In genomic region chr6:42217523-42218367, GRCh38 we compare ENCODE assay signal across 8 cellular contexts. TPM values are rescaled to one million over a fixed set of nuclear protein-coding genes. Genes with fewer than 3 reads are reported as not detected.
DNase-seq lines count a peak whose midpoint lies in the region; TF ChIP-seq lines count a peak whose summit lies in the region.

MRPS10 (minus strand) TSS chr6:42217861; CDS start chr6:42217849, 12 bp downstream.

- H3K4me3 ChIP-seq in HAP-1 (peak within 1 kb of the TSS; percentile 75), MM.1S (ENCODE audit: low read length) (peak within 1 kb of the TSS; percentile 89), fibroblast of villous mesenchyme (ENCODE audit: low read depth, low read length) (peak within 1 kb of the TSS; percentile 89), neural cell (ENCODE audit: low read length) (peak within 1 kb of the TSS; percentile 89), stomach (peak within 1 kb of the TSS; percentile 55 to 89 (median 82))

- TF ChIP-seq RAD21 in neural cell (conservative IDR thresholded peaks at IDR 0.05): peak; percentile 33

- peaks cover 6% of the 10 kb centered on the region; the same call in 1 of the 2 replicates for H3K36me3 ChIP-seq in ES-I3 (ENCODE audit: insufficient read depth, low read length)
- H3K36me3 ChIP-seq in HAP-1 (replicated peaks): peaks cover 15% of the 10 kb centered on the region
- no peaks in the 10 kb centered on the region for H3K36me3 ChIP-seq in MM.1S (replicated peaks; ENCODE audit: insufficient read depth, low read length)
- no peaks in the 10 kb centered on the region for H3K36me3 ChIP-seq in neural cell (ENCODE audit: insufficient read depth, low read length)
- H3K36me3 ChIP-seq in stomach: peaks cover 10 to 15% (median 14%) of the 10 kb centered on the region in 4 donors

- no peak for TF ChIP-seq POLR2A in stomach (IDR thresholded peaks at IDR 0.05)

- 9 to 10% (median 10%) methylated on average over 29 of the region's 29 CpGs for WGBS in stomach, 5 donors

- H3K27ac ChIP-seq in MM.1S (ENCODE audit: low read length): no peak within 1 kb of the TSS; the same call in 1 of the 2 replicates
- peak within 1 kb of the TSS; percentile 61 for H3K27ac ChIP-seq in neural cell (ENCODE audit: low read length)
- H3K27ac ChIP-seq in stomach: peak within 1 kb of the TSS; percentile 79 to 88 (median 84)

- H3K9me3 ChIP-seq in ES-I3 (ENCODE audit: control insufficient read depth, insufficient read depth, low read length): no peaks in the 10 kb centered on the region
- H3K9me3 ChIP-seq in HAP-1: no peaks in the 10 kb centered on the region
- H3K9me3 ChIP-seq in MM.1S (replicated peaks; ENCODE audit: insufficient read depth, low read length): no peaks in the 10 kb centered on the region
- no peaks in the 10 kb centered on the region for H3K9me3 ChIP-seq in neural cell (ENCODE audit: low read length)
- no peaks in the 10 kb centered on the region for H3K9me3 ChIP-seq in stomach

- no peaks in the 10 kb centered on the region for H3F3A ChIP-seq in MM.1S (ENCODE audit: insufficient read depth, low read length)
- H3F3A ChIP-seq in neural cell (ENCODE audit: insufficient read depth, low read length, poor library complexity, severe bottlenecking): peaks cover 4% of the 10 kb centered on the region

- H3K79me2 ChIP-seq in MM.1S (ENCODE audit: low read length) (peaks cover 39% of the 10 kb centered on the region), neural cell (replicated peaks; ENCODE audit: insufficient read depth, low read length) (peaks cover 10% of the 10 kb centered on the region)

- peak; percentile 22 for TF ChIP-seq EP300 in neural cell (conservative IDR thresholded peaks at IDR 0.05; ENCODE audit: poor library complexity, severe bottlenecking)
- TF ChIP-seq EP300 in stomach (IDR thresholded peaks at IDR 0.05): no peak

- H3K9me2 ChIP-seq in MM.1S (replicated peaks; ENCODE audit: insufficient read depth, low read length) (no peaks in the 10 kb centered on the region), neural cell (ENCODE audit: insufficient read depth, low read length) (no peaks in the 10 kb centered on the region)

- in situ Hi-C loops in HAP-1 (cut with MboI; ENCODE audit: low sequenced_read_pairs): loop anchor here (5.0 to 25.0 kb wide), 2 partner anchors 140 to 670 kb away; partner anchors contain the start of gene RPL7L1

- H3K4me1 ChIP-seq in ES-I3 (ENCODE audit: insufficient read depth, low read length) (no peaks in the 10 kb centered on the region; the same call in 1 of the 2 replicates), HAP-1 (peaks cover 5% of the 10 kb centered on the region; the same call in 1 of the 2 replicates), MM.1S (ENCODE audit: low read length) (peaks cover 6% of the 10 kb centered on the region), stomach (peaks cover 9 to 34% (median 27%) of the 10 kb centered on the region in 4 donors)

- no peaks in the 10 kb centered on the region for H3K27me3 ChIP-seq in HAP-1 (ENCODE audit: low read depth)
- H3K27me3 ChIP-seq in MM.1S (replicated peaks; ENCODE audit: insufficient read depth, low read length): no peaks in the 10 kb centered on the region
- H3K27me3 ChIP-seq in neural cell (ENCODE audit: insufficient read depth, low read depth, low read length): no peaks in the 10 kb centered on the region
- H3K27me3 ChIP-seq in stomach: no peaks in the 10 kb centered on the region

- TF ChIP-seq CTCF in MM.1S (IDR thresholded peaks at IDR 0.05; ENCODE audit: low read length) (no peak), fibroblast of villous mesenchyme (IDR thresholded peaks at IDR 0.05; ENCODE audit: insufficient read depth, low read depth, low read length) (no peak), neural cell (IDR thresholded peaks at IDR 0.05; ENCODE audit: poor library complexity, severe bottlenecking) (peak; percentile 21), stomach (IDR thresholded peaks at IDR 0.05) (peak in 1 of 7 experiments; percentile 19)

- peak within 1 kb of the TSS; percentile 74 for H3K4me2 ChIP-seq in MM.1S (ENCODE audit: low read depth, low read length)
- peak within 1 kb of the TSS; percentile 68 for H3K4me2 ChIP-seq in neural cell (ENCODE audit: low read length)

- H4K20me1 ChIP-seq in MM.1S (ENCODE audit: insufficient read depth, low read length) (no peaks in the 10 kb centered on the region), neural cell (ENCODE audit: insufficient read depth) (no peaks in the 10 kb centered on the region)

- intact Hi-C loops in stomach (cut with DNase I; ENCODE audit: low total_unique reads): no loop called here

- peak within 1 kb of the TSS; percentile 90 for H2AFZ ChIP-seq in MM.1S (ENCODE audit: low read length)
- H2AFZ ChIP-seq in neural cell (ENCODE audit: low read depth, low read length): peak within 1 kb of the TSS; percentile 90

- DNase-seq in HAP-1 (ENCODE audit: low spot score in 2 of 2): peak; percentile 95 to 96
- peak; percentile 94 for DNase-seq in MM.1S
- DNase-seq in SIG-M5 (lab: John Stamatoyannopoulos, UW): peak; percentile 76
- DNase-seq in activated gamma-delta T cell (lab: John Stamatoyannopoulos, UW): peak; percentile 56
- DNase-seq in fibroblast of villous mesenchyme (ENCODE audit: low read depth): peak; percentile 92
- peak; percentile 95 for DNase-seq in stomach

- peak within 1 kb of the TSS; percentile 100 for H3K9ac ChIP-seq in ES-I3 (ENCODE audit: low read depth, low read length)
- peak within 1 kb of the TSS; percentile 81 for H3K9ac ChIP-seq in MM.1S (ENCODE audit: low read length)
- H3K9ac ChIP-seq in neural cell (ENCODE audit: low read length): peak within 1 kb of the TSS; percentile 73

TF ChIP-seq in neural cell, 6 proteins besides CTCF, POLR2A, EP300 and RAD21:
- peak; percentile 94 for TF ChIP-seq POLR2AphosphoS5 (IDR thresholded peaks at IDR 0.05)
- TF ChIP-seq TAF1 (IDR thresholded peaks at IDR 0.05; ENCODE audit: low read depth): peak; percentile 93
- TF ChIP-seq REST (IDR thresholded peaks at IDR 0.05; ENCODE audit: borderline replicate concordance): peak; percentile 72
- TF ChIP-seq EZH2 (IDR thresholded peaks at IDR 0.05; ENCODE audit: borderline replicate concordance, insufficient read depth, low read length, poor library complexity, severe bottlenecking): no peak
- peak; percentile 88 for TF ChIP-seq MXI1 (conservative IDR thresholded peaks at IDR 0.05; ENCODE audit: poor library complexity, severe bottlenecking)
- peak; percentile 60 for TF ChIP-seq SMC3 (conservative IDR thresholded peaks at IDR 0.05; ENCODE audit: poor library complexity)

RNA-seq across cellular contexts. Expression of gene MRPS10, which starts in this region (rescaled TPM):
- total RNA-seq in fibroblast of villous mesenchyme (47.0 and 66.5 TPM in 2 replicates), stomach (10 to 100 TPM in 2 of 5 donors, 1 to 10 TPM in 3; 8.5 to 38.2 (median 9.9) TPM)
- polyA plus RNA-seq in neural cell (36.4 and 37.4 TPM in 2 replicates), stomach (10 to 100 TPM; 20.6 to 28.1 (median 24.7) TPM)
- polyA minus RNA-seq in neural cell: 36.8 and 41.6 TPM in 2 replicates
